Comparison of ENCODE assay signal across 20 cellular contexts in the genomic region with DNA sequence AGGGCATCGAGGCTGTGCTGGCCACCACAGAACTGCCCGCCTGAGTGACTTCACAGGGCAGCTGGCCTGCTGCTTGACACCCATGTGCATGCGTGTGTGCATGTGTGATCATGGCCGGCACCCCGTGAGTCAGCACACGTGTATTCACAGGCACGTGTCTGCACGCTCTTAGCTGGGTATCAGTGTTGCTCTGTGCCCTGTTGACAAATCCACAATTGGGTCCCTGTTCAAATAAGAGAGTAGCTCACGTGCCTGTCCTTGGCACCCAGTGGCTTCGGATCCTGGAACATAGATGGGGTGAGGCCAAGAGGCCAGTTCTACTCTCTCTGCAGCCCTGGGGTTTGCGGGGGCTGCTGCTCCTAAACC. TPM values are rescaled to one million over a fixed set of nuclear protein-coding genes. Genes with fewer than 3 reads are reported as not detected.
A peak's percentile ranks its signal among the peaks of the same experiment; 100 is the strongest.
DNase-seq lines count a peak whose midpoint lies in the region; ATAC-seq lines count a peak whose summit lies in the region.
"Had no signal": no experiment of that assay in that cellular context is flagged by ENCODE, and none has a peak within 500 bp of the region (broad histone marks: within the 10 kb centered on the region; RNA-seq: fewer than 3 reads in every experiment).

No MANE protein-coding gene starts in this region.

- H3K23ac ChIP-seq in neuronal stem cell (ENCODE audit: low read depth, low read length, poor library complexity) = peak overlapping the region; percentile 93

- peak overlapping the region; percentile 84 for H3K4ac ChIP-seq in neuronal stem cell (ENCODE audit: low read length)

- no peak overlapping the region for H2AFZ ChIP-seq in neuronal stem cell (ENCODE audit: low read length)

- H4K8ac ChIP-seq in neuronal stem cell (ENCODE audit: low read depth, low read length) = peak overlapping the region; percentile 8

- WGBS in neuronal stem cell (ENCODE audit: extremely low coverage in 2 of 2, insufficient read length in 2 of 2, insufficient replicate concordance in 1 of 2), 2 donors = no CpG with 5 or more reads among the region's 11 CpGs

- peak overlapping the region; percentile 80 for H3K18ac ChIP-seq in neuronal stem cell (ENCODE audit: low read length)

- H2AK5ac ChIP-seq in neuronal stem cell (ENCODE audit: low read depth, low read length) = no peak overlapping the region

- ATAC-seq in HG03135 (IDR thresholded peaks at IDR 0.05; ENCODE audit: unreplicated experiment) = no peak
- no peak for ATAC-seq in HG02885 (IDR thresholded peaks at IDR 0.05; ENCODE audit: poor library complexity, unreplicated experiment)

- no peaks in the 10 kb centered on the region for H3K36me3 ChIP-seq in BLaER1 treated with 17β-estradiol and CSF1 and Interleukin-3, amounts not matched to agents 10 nM and 100 nM
- H3K36me3 ChIP-seq in neuronal stem cell (replicated peaks in 1 of 2; ENCODE audit: control insufficient read depth in 2 of 2, insufficient read depth in 2 of 2, low read length in 2 of 2) = peaks cover 4 to 6% of the 10 kb centered on the region in 2 donors

- H2BK15ac ChIP-seq in neuronal stem cell (ENCODE audit: low read length) = no peak overlapping the region

- DNase-seq in NCI-H1092 treated with DMSO at 0.1 percent for 48 hours (lab: John Stamatoyannopoulos, UW) = peak; percentile 76
- no peak for DNase-seq in neuronal stem cell (ENCODE audit: low spot score)
- no peak for DNase-seq in DMS53 treated with DMSO at 0.1 percent for 48 hours (lab: John Stamatoyannopoulos, UW; ENCODE audit: unreplicated experiment)
- no peak for DNase-seq in OCI-M2 (lab: John Stamatoyannopoulos, UW; ENCODE audit: unreplicated experiment)
- DNase-seq: activated gamma-delta T cell; CD4-positive, CD25-positive, alpha-beta regulatory T cell; DMS79 treated with DMSO at 0.1 percent for 48 hours; endodermal cell; islet precursor cell; naive B cell; NCI-H1048; OCI-M1; stimulated activated CD4-positive, alpha-beta T cell treated with anti-CD3 and anti-CD28 coated beads, Interleukin-4, amount 100 ng/mL, for 1 hour; T-helper 1 cell had no signal

- peaks cover 3 to 14% (median 10%) of the 10 kb centered on the region in 11 experiments; a peak in 13 of 22 replicates for H3K9me3 ChIP-seq in BLaER1 treated with 17β-estradiol and CSF1 and Interleukin-3, amounts not matched to agents 10 nM and 100 nM (replicated peaks in 1 of 11)
- H3K9me3 ChIP-seq in neuronal stem cell (replicated peaks in 1 of 2; ENCODE audit: control insufficient read depth in 2 of 2, insufficient read depth in 1 of 2, low read depth in 1 of 2, low read length in 2 of 2) = peaks cover 3 to 7% of the 10 kb centered on the region in 2 donors

- peak overlapping the region in 7 of 11 experiments; percentile 27 to 68 (median 59); a peak in 9 of 22 replicates for H3K4me2 ChIP-seq in BLaER1 treated with 17β-estradiol and CSF1 and Interleukin-3, amounts not matched to agents 10 nM and 100 nM
- no peak overlapping the region for H3K4me2 ChIP-seq in neuronal stem cell (ENCODE audit: insufficient read depth, low read length, poor library complexity, severe bottlenecking)
- H3K4me2 ChIP-seq: KMS-11, smooth muscle cell had no signal

- H3K14ac ChIP-seq in neuronal stem cell (ENCODE audit: low read length) = no peak overlapping the region

- H3K79me1 ChIP-seq in neuronal stem cell (ENCODE audit: low read depth, low read length) = peaks cover 30% of the 10 kb centered on the region

- no peak overlapping the region for H3K27ac ChIP-seq in BLaER1 treated with 17β-estradiol and CSF1 and Interleukin-3, amounts not matched to agents 10 nM and 100 nM
- H3K27ac ChIP-seq in cingulate gyrus (ENCODE audit: low read depth, low read length) = peak overlapping the region; percentile 95
- no peak overlapping the region for H3K27ac ChIP-seq in neuronal stem cell (replicated peaks; ENCODE audit: low read length)
- H3K27ac ChIP-seq: KMS-11 had no signal

- H2BK5ac ChIP-seq in neuronal stem cell (ENCODE audit: low read length) = no peak overlapping the region

- peak overlapping the region; percentile 46 for H2BK12ac ChIP-seq in neuronal stem cell (ENCODE audit: low read length)

- peaks cover 0 to 9% (median under 1%) of the 10 kb centered on the region in 11 experiments; a peak in 7 of 22 replicates for H3K27me3 ChIP-seq in BLaER1 treated with 17β-estradiol and CSF1 and Interleukin-3, amounts not matched to agents 10 nM and 100 nM
- no peaks in the 10 kb centered on the region for H3K27me3 ChIP-seq in neuronal stem cell (ENCODE audit: control insufficient read depth in 3 of 3, insufficient read depth in 3 of 3, low read depth in 1 of 3, low read length in 3 of 3)

- no peak overlapping the region for H2BK120ac ChIP-seq in neuronal stem cell (ENCODE audit: low read depth, low read length)

- H3K9ac ChIP-seq in BLaER1 treated with 17β-estradiol and CSF1 and Interleukin-3, amounts not matched to agents 10 nM and 100 nM = no peak overlapping the region
- H3K9ac ChIP-seq in neuronal stem cell (ENCODE audit: low read depth, low read length, poor library complexity) = no peak overlapping the region
- H3K9ac ChIP-seq: KMS-11 had no signal

- peaks cover 0 to 70% (median 33%) of the 10 kb centered on the region in 11 experiments; a peak in 17 of 22 replicates for H4K20me1 ChIP-seq in BLaER1 treated with 17β-estradiol and CSF1 and Interleukin-3, amounts not matched to agents 10 nM and 100 nM

- peaks cover 0 to 29% (median 20%) of the 10 kb centered on the region in 10 experiments; a peak in 15 of 20 replicates for H3K4me1 ChIP-seq in BLaER1 treated with 17β-estradiol and CSF1 and Interleukin-3, amounts not matched to agents 10 nM and 100 nM
- peaks cover 0 to 8% of the 10 kb centered on the region in 2 donors for H3K4me1 ChIP-seq in neuronal stem cell (ENCODE audit: control insufficient read depth in 2 of 2, insufficient read depth in 1 of 2, low read depth in 1 of 2, low read length in 2 of 2)

- H4K91ac ChIP-seq in neuronal stem cell (ENCODE audit: low read depth, low read length, poor library complexity) = no peak overlapping the region

- H3K4me3 ChIP-seq in BLaER1 treated with 17β-estradiol and CSF1 and Interleukin-3, amounts not matched to agents 10 nM and 100 nM = no peak overlapping the region
- no peak overlapping the region for H3K4me3 ChIP-seq in neuronal stem cell (ENCODE audit: low read length in 2 of 2)
- H3K4me3 ChIP-seq: smooth muscle cell had no signal

RNA-seq across cellular contexts. Expression of a gene that starts 14.0 kb away (rescaled TPM):
- polyA plus RNA-seq in neuronal stem cell (2013, experiment 1 of 2) = 27.4 TPM
- 27.2 TPM for polyA plus RNA-seq in neuronal stem cell (2013, experiment 2 of 2)
- polyA plus RNA-seq: CD4-positive, CD25-positive, alpha-beta regulatory T cell; smooth muscle cell had no signal
